In the genomic region with DNA sequence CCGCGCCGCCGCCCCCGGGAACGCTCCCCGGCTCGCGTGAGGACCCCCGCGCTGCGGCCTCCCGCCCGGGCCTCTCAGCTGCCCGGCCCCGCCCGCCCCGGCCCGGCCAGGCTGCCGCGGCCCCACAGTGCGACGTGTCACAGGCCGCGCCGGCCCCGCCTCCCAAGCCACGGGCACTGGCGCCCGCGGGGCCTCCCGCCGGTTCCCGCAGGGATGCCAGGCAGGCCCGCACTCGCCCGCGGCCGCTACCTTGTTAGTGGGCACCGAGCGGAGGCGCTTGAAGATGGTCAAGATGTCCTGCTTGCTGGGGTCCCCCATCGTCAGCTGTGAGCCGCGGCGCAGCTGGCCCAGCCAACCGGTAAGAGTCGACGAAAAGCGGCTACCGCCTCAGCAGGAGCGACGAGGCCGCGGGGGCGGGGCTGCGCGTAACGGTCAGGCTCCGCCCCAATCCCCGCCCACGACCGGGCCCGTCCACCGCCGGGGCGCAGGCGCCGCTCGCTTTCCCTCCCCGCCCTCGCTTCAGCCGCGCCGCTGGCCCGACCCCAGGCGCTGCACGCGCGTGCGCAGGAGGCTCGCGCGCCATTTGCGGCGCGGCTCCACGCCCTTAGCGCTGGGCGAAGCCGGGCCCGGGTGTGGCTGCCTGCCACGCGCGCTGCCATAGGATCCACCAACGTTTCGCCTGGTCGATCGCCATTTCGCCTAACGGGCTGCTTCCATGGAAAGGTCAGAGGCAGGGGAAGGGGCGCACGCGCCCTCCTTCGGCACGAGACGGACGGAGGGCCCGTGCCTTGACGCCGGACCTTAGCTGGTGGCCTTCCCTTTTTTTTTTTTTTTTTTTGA, we compare ENCODE assay signal across 8 cellular contexts. TPM values are rescaled to one million over a fixed set of nuclear protein-coding genes. Genes with fewer than 3 reads are reported as not detected.
DNase-seq lines count a peak whose midpoint lies in the region; ATAC-seq and TF ChIP-seq lines count a peak whose summit lies in the region.

A gene with protein sequence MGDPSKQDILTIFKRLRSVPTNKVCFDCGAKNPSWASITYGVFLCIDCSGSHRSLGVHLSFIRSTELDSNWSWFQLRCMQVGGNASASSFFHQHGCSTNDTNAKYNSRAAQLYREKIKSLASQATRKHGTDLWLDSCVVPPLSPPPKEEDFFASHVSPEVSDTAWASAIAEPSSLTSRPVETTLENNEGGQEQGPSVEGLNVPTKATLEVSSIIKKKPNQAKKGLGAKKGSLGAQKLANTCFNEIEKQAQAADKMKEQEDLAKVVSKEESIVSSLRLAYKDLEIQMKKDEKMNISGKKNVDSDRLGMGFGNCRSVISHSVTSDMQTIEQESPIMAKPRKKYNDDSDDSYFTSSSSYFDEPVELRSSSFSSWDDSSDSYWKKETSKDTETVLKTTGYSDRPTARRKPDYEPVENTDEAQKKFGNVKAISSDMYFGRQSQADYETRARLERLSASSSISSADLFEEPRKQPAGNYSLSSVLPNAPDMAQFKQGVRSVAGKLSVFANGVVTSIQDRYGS (minus strand): TSS at position 409 of the 840 bp plus-strand sequence. CDS start 91 bp downstream, at position 318.

- DNase-seq in GM03348 (ENCODE audit: low spot score) (peak; percentile 100), HEK293T (ENCODE audit: extremely low spot score) (peak; percentile 100), NAMALWA (ENCODE audit: low spot score) (peak; percentile 93), SK-N-MC (ENCODE audit: low read depth, low spot score) (no peak)
- DNase-seq in activated naive CD4-positive, alpha-beta T cell treated with anti-CD3 and anti-CD28 coated beads, Interleukin-2, amount 10 ng/mL, durations not matched to agents 7 days and 5 days: peak; percentile 93

- TF ChIP-seq POLR2A in gastroesophageal sphincter (IDR thresholded peaks at IDR 0.05): peak; percentile 73 to 77

- peaks cover 11% of the 10 kb centered on the region for H3K4me1 Mint-ChIP-seq in activated naive CD4-positive, alpha-beta T cell treated with anti-CD3 and anti-CD28 coated beads, Interleukin-2, amount 10 ng/mL, durations not matched to agents 7 days and 5 days

- H3K27me3 ChIP-seq in gastroesophageal sphincter (no peaks in the 10 kb centered on the region), neutrophil (no peaks in the 10 kb centered on the region)

- H3K4me3 ChIP-seq in SK-N-MC: peak within 1 kb of the TSS; percentile 87
- H3K4me3 ChIP-seq in gastroesophageal sphincter: peak within 1 kb of the TSS; percentile 60 to 78
- H3K4me3 ChIP-seq in neutrophil (ENCODE audit: low read depth in 1 of 2, low read length in 1 of 2): peak within 1 kb of the TSS; percentile 80 to 84

- H3K36me3 ChIP-seq in SK-N-MC (ENCODE audit: insufficient read depth, low read length): no peaks in the 10 kb centered on the region
- H3K36me3 ChIP-seq in gastroesophageal sphincter: no peaks in the 10 kb centered on the region
- no peaks in the 10 kb centered on the region for H3K36me3 ChIP-seq in neutrophil

- peak within 1 kb of the TSS; percentile 70 for H3K9ac ChIP-seq in SK-N-MC (ENCODE audit: insufficient read length)

- H3K9me3 ChIP-seq in SK-N-MC (ENCODE audit: low read depth, low read length): no peaks in the 10 kb centered on the region
- H3K9me3 ChIP-seq in gastroesophageal sphincter: no peaks in the 10 kb centered on the region
- no peaks in the 10 kb centered on the region for H3K9me3 ChIP-seq in neutrophil

- peaks cover 5% of the 10 kb centered on the region for H3K27me3 Mint-ChIP-seq in activated naive CD4-positive, alpha-beta T cell treated with anti-CD3 and anti-CD28 coated beads, Interleukin-2, amount 10 ng/mL, durations not matched to agents 7 days and 5 days

- ATAC-seq in gastroesophageal sphincter: peak; percentile 98

- H3K36me3 Mint-ChIP-seq in activated naive CD4-positive, alpha-beta T cell treated with anti-CD3 and anti-CD28 coated beads, Interleukin-2, amount 10 ng/mL, durations not matched to agents 7 days and 5 days: no peaks in the 10 kb centered on the region

- H3K27ac ChIP-seq in SK-N-MC (no peak within 1 kb of the TSS), gastroesophageal sphincter (peak within 1 kb of the TSS; percentile 79 to 99 (median 92)), neutrophil (peak within 1 kb of the TSS; percentile 99)

- WGBS in gastroesophageal sphincter (ENCODE audit: low coverage in 1 of 2), 2 donors: 20% methylated on average over 3 of the region's 111 CpGs; no CpG with 5 or more reads in 1 of the 2 donors

- POLR2A ChIA-PET in HEK293T (lab: Yijun Ruan, JAX): interaction anchor here (0.7 to 1.5 kb wide), 4 partner anchors 10 to 241 kb away, joined by 3 to 5 read pairs (median 4); partner anchors contain the start of gene PACSIN2

- H3K4me3 Mint-ChIP-seq in activated naive CD4-positive, alpha-beta T cell treated with anti-CD3 and anti-CD28 coated beads, Interleukin-2, amount 10 ng/mL, durations not matched to agents 7 days and 5 days: peak within 1 kb of the TSS; percentile 83

- no peak for TF ChIP-seq EP300 in gastroesophageal sphincter (IDR thresholded peaks at IDR 0.05)

- no peaks in the 10 kb centered on the region for H3K9me3 Mint-ChIP-seq in activated naive CD4-positive, alpha-beta T cell treated with anti-CD3 and anti-CD28 coated beads, Interleukin-2, amount 10 ng/mL, durations not matched to agents 7 days and 5 days

- H3K27ac Mint-ChIP-seq in activated naive CD4-positive, alpha-beta T cell treated with anti-CD3 and anti-CD28 coated beads, Interleukin-2, amount 10 ng/mL, durations not matched to agents 7 days and 5 days: peak within 1 kb of the TSS; percentile 91

- H3K4me1 ChIP-seq in gastroesophageal sphincter: peaks cover 0 to 28% (median 7%) of the 10 kb centered on the region in 3 donors
- H3K4me1 ChIP-seq in neutrophil (ENCODE audit: control insufficient read depth in 1 of 2, insufficient read depth in 1 of 2, low read depth in 1 of 2, low read length in 1 of 2): peaks cover 16 to 21% of the 10 kb centered on the region in 2 experiments

- peak in 1 of 4 experiments; percentile 19 for TF ChIP-seq CTCF in gastroesophageal sphincter (IDR thresholded peaks at IDR 0.05)
- peak; percentile 66 for TF ChIP-seq CTCF in neutrophil (IDR thresholded peaks at IDR 0.05)
- no peak for TF ChIP-seq CTCF in subcutaneous adipose tissue (IDR thresholded peaks at IDR 0.05; ENCODE audit: low read depth)

- CTCF ChIA-PET in HEK293T (lab: Yijun Ruan, JAX): interaction anchor here (1.1 kb wide), 1 partner anchor 11 kb away, joined by 7 read pairs; no protein-coding TSS in a partner anchor
- CTCF ChIA-PET in activated naive CD4-positive, alpha-beta T cell treated with anti-CD3 and anti-CD28 coated beads, Interleukin-2, amount 10 ng/mL, durations not matched to agents 7 days and 5 days (lab: Charles Lee): interaction anchor here (4.2 kb wide), 1 partner anchor 10 kb away, joined by 33 read pairs; no protein-coding TSS in a partner anchor

TF ChIP-seq in HEK293T, 16 proteins besides CTCF, POLR2A, EP300 and RAD21:
- TF ChIP-seq FOXM1 (IDR thresholded peaks at IDR 0.05; ENCODE audit: borderline replicate concordance) (0 out of 2 replicates have a peak, but pooled peaks have one; percentile 9), ZNF384 (IDR thresholded peaks at IDR 0.05) (no peak), NFRKB (IDR thresholded peaks at IDR 0.05) (no peak), HDGF (IDR thresholded peaks at IDR 0.05; ENCODE audit: borderline replicate concordance) (no peak), L3MBTL2 (conservative IDR thresholded peaks at IDR 0.05) (peak; percentile 99)
TF ChIP-seq in HEK293T: peak in this region for 2.

RNA-seq across cellular contexts. Expression of the gene that starts here (rescaled TPM):
- 10 to 100 TPM; 40.6 to 67.9 (median 49.1) TPM for total RNA-seq in gastroesophageal sphincter
- 10 to 100 TPM; 31.8 to 72.1 (median 50.8) TPM for total RNA-seq in subcutaneous adipose tissue
